Comparison of ENCODE assay signal across 13 cellular contexts in the genomic region with DNA sequence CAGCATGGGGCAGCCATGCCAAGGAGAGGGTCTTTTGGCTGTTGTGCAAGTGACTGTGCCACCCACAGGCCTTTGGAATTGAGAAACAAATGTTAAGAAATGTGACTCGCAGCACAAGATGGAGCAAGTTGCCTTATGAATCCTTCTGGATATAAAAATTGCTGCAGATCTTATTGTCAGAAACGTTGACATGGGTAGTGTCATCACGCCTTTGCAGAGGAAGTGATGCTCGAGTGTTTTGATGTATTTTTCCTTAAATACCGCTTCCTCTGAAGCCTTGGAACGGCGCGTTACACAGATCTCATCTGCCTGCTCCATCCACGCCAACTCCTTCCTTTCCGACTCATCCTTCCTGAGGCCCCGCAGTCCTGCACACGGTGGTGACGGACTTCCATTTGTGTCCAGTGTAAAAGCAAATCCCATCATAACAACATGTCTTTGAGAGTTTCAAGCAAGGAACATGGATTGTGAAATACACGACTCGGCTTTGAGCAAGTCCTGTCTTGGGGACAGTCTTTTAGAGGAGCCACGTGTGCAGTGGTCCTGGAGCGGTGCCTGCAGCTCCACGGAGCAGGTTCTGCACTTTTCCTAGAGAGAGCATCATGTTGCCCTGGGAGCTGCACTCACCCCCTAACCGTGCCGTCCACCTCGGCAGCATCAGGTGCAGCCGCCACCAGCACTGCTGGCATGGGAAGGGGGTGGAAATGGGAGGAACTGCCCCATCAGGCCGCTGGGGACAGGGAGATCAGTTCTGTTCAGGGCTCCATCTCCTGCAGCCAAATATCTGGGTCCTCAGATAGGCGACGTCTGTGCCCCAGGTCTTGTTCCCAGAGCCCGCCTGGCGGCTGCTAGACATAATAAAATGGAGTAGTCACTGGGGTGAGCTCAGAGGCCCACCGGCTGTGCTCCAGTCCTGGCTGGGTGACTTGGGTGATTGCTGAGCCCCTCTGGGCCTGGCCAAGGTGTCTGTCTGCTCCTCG. TPM values are rescaled to one million over a fixed set of nuclear protein-coding genes. Genes with fewer than 3 reads are reported as not detected.
DNase-seq lines count a peak whose midpoint lies in the region; ATAC-seq and TF ChIP-seq lines count a peak whose summit lies in the region.
"Had no signal": no experiment of that assay in that cellular context is flagged by ENCODE, and none has a peak within 500 bp of the region (broad histone marks: within the 10 kb centered on the region; RNA-seq: fewer than 3 reads in every experiment).

No MANE protein-coding gene starts in this region.

- H3K4me2 ChIP-seq in SK-N-SH, result peak overlapping the region; percentile 43; the same call in 1 of the 2 replicates

- POLR2A ChIA-PET in SK-N-SH (lab: Yijun Ruan, JAX), result no interaction called here

- H3K9me3 Mint-ChIP-seq in endothelial cell (ENCODE audit: unreplicated experiment) (no peaks in the 10 kb centered on the region), natural killer cell (no peaks in the 10 kb centered on the region)
- H3K9me3 Mint-ChIP-seq: activated naive CD8-positive, alpha-beta T cell treated with anti-CD3 and anti-CD28 coated beads, Interleukin-2, amount 50 U/mL, for 24 hours; mesothelial cell of epicardium had no signal

- no peaks in the 10 kb centered on the region for H3K79me2 ChIP-seq in SK-N-SH (ENCODE audit: insufficient read depth)

- H3K4me3 Mint-ChIP-seq in endothelial cell (ENCODE audit: unreplicated experiment), result no peak overlapping the region
- no peak overlapping the region for H3K4me3 Mint-ChIP-seq in natural killer cell
- H3K4me3 Mint-ChIP-seq: activated CD8-positive, alpha-beta memory T cell treated with anti-CD3 and anti-CD28 coated beads, Interleukin-2, amount 10 ng/mL, durations not matched to agents 7 days and 5 days; activated naive CD8-positive, alpha-beta T cell treated with anti-CD3 and anti-CD28 coated beads, Interleukin-2, amount 50 U/mL, for 24 hours; mesothelial cell of epicardium had no signal

- CTCF ChIA-PET in SK-N-SH (lab: Yijun Ruan, JAX), result interaction anchor here (0.9 to 8.0 kb wide), 4 partner anchors 9 to 168 kb away, joined by 3 to 265 read pairs (median 4); partner anchors contain the start of gene ROPN1L

- H3K4me3 ChIP-seq in H7 (ENCODE audit: insufficient read depth, low read depth, low read length), result no peak overlapping the region
- H3K4me3 ChIP-seq in SK-N-SH (ENCODE audit: low read depth in 2 of 2, low read length in 1 of 2), result no peak overlapping the region

- ATAC-seq in GM19035 (IDR thresholded peaks at IDR 0.05; ENCODE audit: unreplicated experiment) (no peak), natural killer cell (no peak)
- ATAC-seq: activated CD8-positive, alpha-beta memory T cell treated with anti-CD3 and anti-CD28 coated beads, Interleukin-2, amount 10 ng/mL, durations not matched to agents 7 days and 5 days; activated naive CD8-positive, alpha-beta T cell treated with anti-CD3 and anti-CD28 coated beads, Interleukin-2, amount 50 U/mL, for 24 hours had no signal

- H3K27ac Mint-ChIP-seq in endothelial cell (ENCODE audit: unreplicated experiment) (peak overlapping the region; percentile 0), natural killer cell (no peak overlapping the region)
- H3K27ac Mint-ChIP-seq: activated CD8-positive, alpha-beta memory T cell treated with anti-CD3 and anti-CD28 coated beads, Interleukin-2, amount 10 ng/mL, durations not matched to agents 7 days and 5 days; activated naive CD8-positive, alpha-beta T cell treated with anti-CD3 and anti-CD28 coated beads, Interleukin-2, amount 50 U/mL, for 24 hours; mesothelial cell of epicardium had no signal

- TF ChIP-seq CTCF in SK-N-SH (IDR thresholded peaks at IDR 0.05), result peak; percentile 27
- no peak for TF ChIP-seq CTCF in endothelial cell (IDR thresholded peaks at IDR 0.05; ENCODE audit: unreplicated experiment)
- TF ChIP-seq CTCF in natural killer cell (IDR thresholded peaks at IDR 0.05), result no peak

- WGBS in SK-N-SH (ENCODE audit: low lambda C conversion rate), result 60% methylated on average over 23 of the region's 29 CpGs

- H3K27me3 ChIP-seq in H7 (ENCODE audit: control insufficient read depth, insufficient read depth, low read length), result no peaks in the 10 kb centered on the region
- H3K27me3 ChIP-seq in SK-N-SH (ENCODE audit: insufficient read depth), result no peaks in the 10 kb centered on the region

- H3K36me3 ChIP-seq in H7 (replicated peaks; ENCODE audit: control insufficient read depth, insufficient read depth, low read length) (no peaks in the 10 kb centered on the region), SK-N-SH (replicated peaks in 1 of 2; ENCODE audit: control insufficient read depth in 1 of 2, insufficient read depth in 2 of 2, low read length in 1 of 2) (no peaks in the 10 kb centered on the region)

- H3F3A ChIP-seq in SK-N-SH (replicated peaks; ENCODE audit: insufficient read depth), result peaks cover 20% of the 10 kb centered on the region

- TF ChIP-seq EP300 in SK-N-SH (IDR thresholded peaks at IDR 0.05; ENCODE audit: borderline replicate concordance in 1 of 2, low read depth in 1 of 2, low read length in 1 of 2), result no peak

- peak overlapping the region; percentile 15; the same call in 1 of the 2 replicates for H2AFZ ChIP-seq in SK-N-SH (ENCODE audit: low read depth)

- TF ChIP-seq RAD21 in SK-N-SH (IDR thresholded peaks at IDR 0.05; ENCODE audit: low read length), result no peak

- H3K27ac ChIP-seq in SK-N-SH (ENCODE audit: low read depth in 2 of 2, low read length in 1 of 2), result peak overlapping the region in 1 of 2 experiments; percentile 39; a peak in 2 of 4 replicates

- no peak overlapping the region for H3K9ac ChIP-seq in SK-N-SH

- H3K27me3 Mint-ChIP-seq in endothelial cell (ENCODE audit: unreplicated experiment) (peaks cover 15% of the 10 kb centered on the region), natural killer cell (ENCODE audit: low read depth in 2 of 2) (no peaks in the 10 kb centered on the region)
- H3K27me3 Mint-ChIP-seq: activated CD8-positive, alpha-beta memory T cell treated with anti-CD3 and anti-CD28 coated beads, Interleukin-2, amount 10 ng/mL, durations not matched to agents 7 days and 5 days; activated naive CD8-positive, alpha-beta T cell treated with anti-CD3 and anti-CD28 coated beads, Interleukin-2, amount 50 U/mL, for 24 hours had no signal

- no peaks in the 10 kb centered on the region for H4K20me1 ChIP-seq in SK-N-SH (ENCODE audit: insufficient read depth)

- peaks cover 4% of the 10 kb centered on the region for H3K36me3 Mint-ChIP-seq in endothelial cell (ENCODE audit: low read depth, unreplicated experiment)
- H3K36me3 Mint-ChIP-seq in natural killer cell, result no peaks in the 10 kb centered on the region
- H3K36me3 Mint-ChIP-seq: activated CD8-positive, alpha-beta memory T cell treated with anti-CD3 and anti-CD28 coated beads, Interleukin-2, amount 10 ng/mL, durations not matched to agents 7 days and 5 days; mesothelial cell of epicardium had no signal

- peaks cover 15 to 26% of the 10 kb centered on the region in 2 experiments; a peak in 3 of 4 replicates for H3K4me1 ChIP-seq in SK-N-SH (ENCODE audit: control insufficient read depth in 1 of 2, insufficient read depth in 2 of 2, low read depth in 1 of 2, low read length in 1 of 2)

- no peaks in the 10 kb centered on the region for H3K9me3 ChIP-seq in SK-N-SH

- intact Hi-C loops in natural killer cell (cut with micrococcal nuclease), result no loop called here

- DNase-seq in H7, result peak; percentile 44
- no peak for DNase-seq in SK-N-SH
- no peak for DNase-seq in endothelial cell (ENCODE audit: low spot score)
- DNase-seq in putamen (ENCODE audit: low spot score), result peak; percentile 44
- DNase-seq in kidney glomerular epithelial cell (lab: John Stamatoyannopoulos, UW), result no peak
- DNase-seq in NCI-H187 (lab: John Stamatoyannopoulos, UW), result no peak
- DNase-seq in natural killer cell, result no peak
- DNase-seq: activated CD8-positive, alpha-beta memory T cell treated with anti-CD3 and anti-CD28 coated beads, Interleukin-2, amount 10 ng/mL, durations not matched to agents 7 days and 5 days; activated naive CD8-positive, alpha-beta T cell treated with anti-CD3 and anti-CD28 coated beads, Interleukin-2, amount 50 U/mL, for 24 hours; effector memory CD4-positive, alpha-beta T cell; T-helper 9 cell had no signal

- no peaks in the 10 kb centered on the region for H3K9me2 ChIP-seq in SK-N-SH

- H3K4me1 Mint-ChIP-seq in endothelial cell (ENCODE audit: unreplicated experiment) (peaks cover 50% of the 10 kb centered on the region), natural killer cell (peaks cover 7% of the 10 kb centered on the region in 2 donors)
- H3K4me1 Mint-ChIP-seq: activated naive CD8-positive, alpha-beta T cell treated with anti-CD3 and anti-CD28 coated beads, Interleukin-2, amount 50 U/mL, for 24 hours had no signal

TF ChIP-seq in SK-N-SH, 30 proteins besides CTCF, POLR2A, EP300 and RAD21 (continues in another document):
- TF ChIP-seq, protein P1, sequence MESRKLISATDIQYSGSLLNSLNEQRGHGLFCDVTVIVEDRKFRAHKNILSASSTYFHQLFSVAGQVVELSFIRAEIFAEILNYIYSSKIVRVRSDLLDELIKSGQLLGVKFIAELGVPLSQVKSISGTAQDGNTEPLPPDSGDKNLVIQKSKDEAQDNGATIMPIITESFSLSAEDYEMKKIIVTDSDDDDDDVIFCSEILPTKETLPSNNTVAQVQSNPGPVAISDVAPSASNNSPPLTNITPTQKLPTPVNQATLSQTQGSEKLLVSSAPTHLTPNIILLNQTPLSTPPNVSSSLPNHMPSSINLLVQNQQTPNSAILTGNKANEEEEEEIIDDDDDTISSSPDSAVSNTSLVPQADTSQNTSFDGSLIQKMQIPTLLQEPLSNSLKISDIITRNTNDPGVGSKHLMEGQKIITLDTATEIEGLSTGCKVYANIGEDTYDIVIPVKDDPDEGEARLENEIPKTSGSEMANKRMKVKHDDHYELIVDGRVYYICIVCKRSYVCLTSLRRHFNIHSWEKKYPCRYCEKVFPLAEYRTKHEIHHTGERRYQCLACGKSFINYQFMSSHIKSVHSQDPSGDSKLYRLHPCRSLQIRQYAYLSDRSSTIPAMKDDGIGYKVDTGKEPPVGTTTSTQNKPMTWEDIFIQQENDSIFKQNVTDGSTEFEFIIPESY (IDR thresholded peaks at IDR 0.05; ENCODE audit: borderline replicate concordance, low read depth), result no peak
- no peak for TF ChIP-seq ELF1 (IDR thresholded peaks at IDR 0.05)

RNA-seq across cellular contexts. Expression of gene ROPN1L, which starts 15.2 kb away (rescaled TPM):
- 0.26 TPM in 1 of 2 replicates, not detected in the other for total RNA-seq in H7 (2014; rRNA removed; shearing (Covaris generic))
- 0.31 and 0.58 TPM in 2 replicates for polyA plus RNA-seq in SK-N-SH (2012; rRNA removed)
- 0.39 and 0.45 TPM in 2 replicates for polyA plus RNA-seq in SK-N-SH (2012; cell fraction: cytosol; rRNA removed)
- 0.53 and 0.70 TPM in 2 replicates for polyA plus RNA-seq in SK-N-SH (2012; cell fraction: nucleus; rRNA removed)
- total RNA-seq in endothelial cell (ENCODE audit: unreplicated experiment) (4.0 TPM), natural killer cell (1 to 10 TPM; 1.2 to 5.2 (median 4.3) TPM)

Comparison
In these comparisons a context has a peak if more than half of its experiments do, and no peak if none do; other contexts are left out.
1. DNase-seq: peak in H7 (single experiment) and putamen (single experiment); none in SK-N-SH (single experiment), endothelial cell (single experiment), kidney glomerular epithelial cell (single experiment), NCI-H187 (0 of 2) and natural killer cell (single experiment).